Comparison of ENCODE assay signal across 17 cellular contexts in genomic region chr10:101574354-101574753, GRCh38. TPM values are rescaled to one million over a fixed set of nuclear protein-coding genes. Genes with fewer than 3 reads are reported as not detected.
DNase-seq lines count a peak whose midpoint lies in the region; ATAC-seq and TF ChIP-seq lines count a peak whose summit lies in the region.
"Had no signal": no experiment of that assay in that cellular context is flagged by ENCODE, and none has a peak within 500 bp of the region (broad histone marks: within the 10 kb centered on the region; RNA-seq: fewer than 3 reads in every experiment).

No MANE protein-coding gene starts in this region.

- H3K9me3 Mint-ChIP-seq in Caco-2 (ENCODE audit: unreplicated experiment): no peaks in the 10 kb centered on the region
- peaks cover 13% of the 10 kb centered on the region for H3K9me3 Mint-ChIP-seq in endodermal cell
- no peaks in the 10 kb centered on the region for H3K9me3 Mint-ChIP-seq in stimulated activated effector memory CD8-positive, alpha-beta T cell treated with anti-CD3 and anti-CD28 coated beads, Interleukin-12 subunit alpha, Interleukin-12 subunit beta, amount 100 ng/mL, for 72 hours
- H3K9me3 Mint-ChIP-seq: CD8-positive, alpha-beta T cell; IgD-negative memory B cell had no signal

- H3K4me1 Mint-ChIP-seq in Caco-2 (ENCODE audit: low read depth, unreplicated experiment) (no peaks in the 10 kb centered on the region), endodermal cell (peaks cover 17% of the 10 kb centered on the region)
- peaks cover 21% of the 10 kb centered on the region for H3K4me1 Mint-ChIP-seq in stimulated activated effector memory CD8-positive, alpha-beta T cell treated with anti-CD3 and anti-CD28 coated beads, Interleukin-12 subunit alpha, Interleukin-12 subunit beta, amount 100 ng/mL, for 72 hours

- H3K27me3 ChIP-seq in Caco-2 (replicated peaks; ENCODE audit: control insufficient read depth, insufficient read depth, low read length) (no peaks in the 10 kb centered on the region), HCT116 (ENCODE audit: insufficient read depth, low read length) (no peaks in the 10 kb centered on the region), endodermal cell (ENCODE audit: control insufficient read depth, insufficient read depth, low read length, poor library complexity, severe bottlenecking) (peaks cover 35% of the 10 kb centered on the region)

- no peak overlapping the region for H3K4me2 ChIP-seq in HCT116 (ENCODE audit: low read length)

- H3K4me3 Mint-ChIP-seq in Caco-2 (ENCODE audit: unreplicated experiment) (peak overlapping the region; percentile 12), endodermal cell (no peak overlapping the region)
- no peak overlapping the region for H3K4me3 Mint-ChIP-seq in stimulated activated effector memory CD8-positive, alpha-beta T cell treated with anti-CD3 and anti-CD28 coated beads, Interleukin-12 subunit alpha, Interleukin-12 subunit beta, amount 100 ng/mL, for 72 hours
- H3K4me3 Mint-ChIP-seq: CD8-positive, alpha-beta T cell; IgD-negative memory B cell had no signal

- no peak for TF ChIP-seq POLR2A in HCT116 (IDR thresholded peaks at IDR 0.05; ENCODE audit: borderline replicate concordance, extremely low read depth, insufficient read depth, insufficient read length)

- H3K9me3 ChIP-seq in Caco-2: no peaks in the 10 kb centered on the region
- H3K9me3 ChIP-seq in HCT116 (ENCODE audit: control insufficient read depth in 1 of 2, insufficient read depth in 1 of 2, low read depth in 1 of 2, low read length in 2 of 2): no peaks in the 10 kb centered on the region
- H3K9me3 ChIP-seq in endodermal cell (ENCODE audit: control insufficient read depth, low read length): peaks cover 9% of the 10 kb centered on the region

- intact Hi-C loops in Caco-2 (cut with micrococcal nuclease; ENCODE audit: unreplicated experiment) (loop anchor here (5.0 kb wide), 1 partner anchor 272 kb away; no protein-coding TSS in a partner anchor), HCT116 (cut with micrococcal nuclease) (loop anchor here (10.0 kb wide), 1 partner anchor 510 kb away; the partner anchor contains the start of gene KAZALD1)

- H3K4me1 ChIP-seq in Caco-2 (peaks cover 6% of the 10 kb centered on the region; the same call in 1 of the 2 replicates), HCT116 (ENCODE audit: control insufficient read depth in 1 of 2, insufficient read depth in 2 of 2, low read length in 2 of 2) (peaks cover 9 to 24% of the 10 kb centered on the region in 2 experiments), endodermal cell (ENCODE audit: control insufficient read depth, insufficient read depth, low read length) (peaks cover 6% of the 10 kb centered on the region)
- H3K4me1 ChIP-seq: BE2C had no signal

- BruUV-seq in Caco-2 (replicated peaks; lab: Mats Ljungman, UMichigan) (no TSS peak), HCT116 (replicated peaks; lab: Mats Ljungman, UMichigan) (no TSS peak)

- H3K36me3 Mint-ChIP-seq in Caco-2 (ENCODE audit: insufficient read depth, unreplicated experiment) (peaks cover 21% of the 10 kb centered on the region), endodermal cell (ENCODE audit: low read depth) (peaks cover 28% of the 10 kb centered on the region)
- peaks cover 21% of the 10 kb centered on the region for H3K36me3 Mint-ChIP-seq in stimulated activated effector memory CD8-positive, alpha-beta T cell treated with anti-CD3 and anti-CD28 coated beads, Interleukin-12 subunit alpha, Interleukin-12 subunit beta, amount 100 ng/mL, for 72 hours

- RAD21 ChIA-PET in HCT116 (lab: Charles Lee; ENCODE audit: low non-redundant PET in 1 of 2, low total read pairs in 2 of 2, uncharacterized antibody in 2 of 2, unreplicated experiment in 2 of 2): no interaction called here

- H3K79me2 ChIP-seq in HCT116 (ENCODE audit: insufficient read depth, low read length): no peaks in the 10 kb centered on the region

- no peak for TF ChIP-seq RAD21 in HCT116 (IDR thresholded peaks at IDR 0.05; ENCODE audit: low read depth)

- no peak for TF ChIP-seq CTCF in Caco-2 (IDR thresholded peaks at IDR 0.05; ENCODE audit: insufficient read depth in 1 of 2, low read depth in 1 of 2, low read length in 1 of 2, severe bottlenecking in 1 of 2, unreplicated experiment in 1 of 2)
- TF ChIP-seq CTCF in HCT116 (IDR thresholded peaks at IDR 0.05 in 2 of 3, conservative IDR thresholded peaks at IDR 0.05 in 1 of 3; ENCODE audit: borderline replicate concordance in 1 of 3, insufficient read depth in 1 of 3, low read depth in 2 of 3, low read length in 2 of 3): no peak
- TF ChIP-seq CTCF in endodermal cell (conservative IDR thresholded peaks at IDR 0.05): no peak
- TF ChIP-seq CTCF in omental fat pad (IDR thresholded peaks at IDR 0.05): no peak

- CTCF ChIA-PET in Caco-2 (lab: Charles Lee) (no interaction called here), HCT116 (lab: Charles Lee) (interaction anchor here (0.9 to 1.0 kb wide), 2 partner anchors 28 to 360 kb away, joined by 3 read pairs; no protein-coding TSS in a partner anchor)

- H3K27me3 Mint-ChIP-seq in Caco-2 (ENCODE audit: insufficient read depth, unreplicated experiment) (peaks cover 3% of the 10 kb centered on the region), endodermal cell (ENCODE audit: insufficient read depth) (peaks cover 37% of the 10 kb centered on the region)
- H3K27me3 Mint-ChIP-seq: IgD-negative memory B cell had no signal

- H3K4me3 ChIP-seq in Caco-2 (ENCODE audit: low read depth, low read length) (no peak overlapping the region), HCT116 (replicated peaks in 1 of 2; ENCODE audit: low read depth in 1 of 2, low read length in 2 of 2) (no peak overlapping the region), endodermal cell (ENCODE audit: low read length) (no peak overlapping the region)

- H3K27ac ChIP-seq in HCT116 (ENCODE audit: low read depth, low read length): no peak overlapping the region
- no peak overlapping the region for H3K27ac ChIP-seq in endodermal cell (ENCODE audit: low read depth, low read length)
- H3K27ac ChIP-seq: C4-2B had no signal

- H3K27ac Mint-ChIP-seq in Caco-2 (ENCODE audit: unreplicated experiment) (peak overlapping the region; percentile 40), endodermal cell (peak overlapping the region; percentile 24)
- peak overlapping the region; percentile 54 for H3K27ac Mint-ChIP-seq in stimulated activated effector memory CD8-positive, alpha-beta T cell treated with anti-CD3 and anti-CD28 coated beads, Interleukin-12 subunit alpha, Interleukin-12 subunit beta, amount 100 ng/mL, for 72 hours
- H3K27ac Mint-ChIP-seq: CD8-positive, alpha-beta T cell; IgD-negative memory B cell had no signal

- POLR2A ChIA-PET in Caco-2 (lab: Charles Lee) (no interaction called here), HCT116 (lab: Charles Lee) (no interaction called here)

- ATAC-seq in HCT116 (no peak), GM18873 (IDR thresholded peaks at IDR 0.05; ENCODE audit: low FRiP score, unreplicated experiment) (no peak), omental fat pad (ENCODE audit: low FRiP score) (no peak)
- no peak for ATAC-seq in stimulated activated effector memory CD8-positive, alpha-beta T cell treated with anti-CD3 and anti-CD28 coated beads, Interleukin-12 subunit alpha, Interleukin-12 subunit beta, amount 100 ng/mL, for 72 hours
- ATAC-seq: CD8-positive, alpha-beta T cell had no signal

- no peaks in the 10 kb centered on the region for H3K36me3 ChIP-seq in Caco-2 (ENCODE audit: control insufficient read depth, insufficient read depth, low read length)
- H3K36me3 ChIP-seq in HCT116 (ENCODE audit: control insufficient read depth in 1 of 2, insufficient read depth in 2 of 2, low read length in 2 of 2): no peaks in the 10 kb centered on the region
- peaks cover 13% of the 10 kb centered on the region for H3K36me3 ChIP-seq in endodermal cell (ENCODE audit: control insufficient read depth, insufficient read depth, low read length)
- H3K36me3 ChIP-seq: BE2C had no signal

- H2AFZ ChIP-seq in HCT116 (ENCODE audit: low read depth, low read length, poor library complexity, severe bottlenecking): no peak overlapping the region

- H3K9me2 ChIP-seq in HCT116 (ENCODE audit: insufficient read depth): no peaks in the 10 kb centered on the region

- no peaks in the 10 kb centered on the region for H4K20me1 ChIP-seq in HCT116 (ENCODE audit: insufficient read depth)

- DNase-seq in Caco-2: no peak
- DNase-seq in HCT116 (ENCODE audit: low read depth, low spot score): no peak
- DNase-seq in endodermal cell: peak; percentile 39
- no peak for DNase-seq in stimulated activated effector memory CD8-positive, alpha-beta T cell treated with anti-CD3 and anti-CD28 coated beads, Interleukin-12 subunit alpha, Interleukin-12 subunit beta, amount 100 ng/mL, for 72 hours (ENCODE audit: low spot score in 2 of 2)
- no peak for DNase-seq in NCI-H510A treated with DMSO at 0.1 percent for 48 hours (lab: John Stamatoyannopoulos, UW)
- DNase-seq in omental fat pad (ENCODE audit: low spot score): no peak
- DNase-seq: BE2C; CD8-positive, alpha-beta T cell; COR-L47; DND-41; GDM1; GOT3; HCEC 1CT; KG1 had no signal

- H3K9ac ChIP-seq in HCT116 (ENCODE audit: low read length) (no peak overlapping the region), endodermal cell (ENCODE audit: extremely low read depth, low read length, poor library complexity, severe bottlenecking) (no peak overlapping the region)

- 94 to 99% methylated on average over 12 to 15 of the region's 15 CpGs for WGBS in endodermal cell (ENCODE audit: insufficient coverage in 1 of 2, insufficient read length in 1 of 2), 2 experiments

TF ChIP-seq in HCT116, 20 proteins besides CTCF, POLR2A, EP300 and RAD21:
- TF ChIP-seq POLR2AphosphoS5 (IDR thresholded peaks at IDR 0.05; ENCODE audit: low read depth, low read length) (0 out of 2 replicates have a peak, but pooled peaks have one; percentile 17), CBX3 (IDR thresholded peaks at IDR 0.05; ENCODE audit: low read depth) (no peak)
TF ChIP-seq in HCT116: peak in this region for 1.

RNA-seq across cellular contexts. Expression of gene POLL, which starts 13.7 kb away (rescaled TPM):
- total RNA-seq in Caco-2 (2022) (34.7 and 35.5 TPM in 2 replicates), HCT116 (2021; ENCODE audit: unreplicated experiment) (51.3 TPM), endodermal cell (10 to 100 TPM; 51.8 to 59.3 TPM), omental fat pad (10 to 100 TPM; 10.8 to 22.0 (median 16.1) TPM)
- polyA plus RNA-seq in HCT116 (2012): 42.0 and 43.2 TPM in 2 replicates
- 39.0 TPM for polyA plus RNA-seq in endodermal cell (2013, experiment 1 of 2)
- 28.8 TPM for polyA plus RNA-seq in endodermal cell (2013, experiment 2 of 2)

RNA-seq across cellular contexts. Expression of gene DPCD, which starts 13.8 kb away (rescaled TPM):
- total RNA-seq in Caco-2 (2022): 13.1 and 14.0 TPM in 2 replicates
- 39.5 TPM for total RNA-seq in HCT116 (2021; ENCODE audit: unreplicated experiment)
- 87.6 and 101 TPM in 2 replicates for polyA plus RNA-seq in HCT116 (2012)
- total RNA-seq in endodermal cell: 10 to 100 TPM; 33.3 to 52.0 TPM
- polyA plus RNA-seq in endodermal cell (2013, experiment 1 of 2): 43.1 TPM
- polyA plus RNA-seq in endodermal cell (2013, experiment 2 of 2): 46.7 TPM
- total RNA-seq in omental fat pad: 10 to 100 TPM in 3 of 4 donors, 1 to 10 TPM in 1; 9.8 to 16.9 (median 13.0) TPM
